ENCODE assay signal across 12 cellular contexts in the genomic region with DNA sequence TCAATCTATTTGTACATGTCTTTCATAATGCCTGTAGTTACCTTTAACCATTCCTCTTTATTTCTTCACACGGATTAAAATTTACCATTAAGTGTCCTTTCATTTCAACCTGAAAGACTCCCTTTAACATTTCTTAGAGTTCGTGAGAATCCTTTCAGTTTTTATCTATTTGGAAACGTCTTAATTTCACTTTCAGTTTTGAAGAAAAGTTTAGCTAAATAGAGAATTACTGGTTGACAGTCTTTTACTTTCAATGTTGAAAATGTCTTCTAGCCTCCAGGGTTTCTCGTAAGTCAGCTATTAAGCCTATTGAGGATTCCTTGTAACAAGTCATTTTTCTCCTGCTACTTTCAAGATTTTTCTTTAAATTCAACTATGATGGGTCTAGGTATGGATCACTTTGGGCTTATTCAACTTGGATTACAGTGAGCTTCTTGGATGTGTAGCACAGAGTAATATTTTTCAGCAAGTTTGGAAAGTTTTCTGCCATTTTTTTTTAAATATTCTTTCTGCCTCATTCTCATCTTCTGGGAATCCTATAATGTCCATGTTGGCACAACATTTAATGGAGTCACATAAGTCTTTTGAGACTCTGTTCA. TPM values are rescaled to one million over a fixed set of nuclear protein-coding genes. Genes with fewer than 3 reads are reported as not detected.
DNase-seq lines count a peak whose midpoint lies in the region; ATAC-seq and TF ChIP-seq lines count a peak whose summit lies in the region.
"Had no signal": no experiment of that assay in that cellular context is flagged by ENCODE, and none has a peak within 500 bp of the region (broad histone marks: within the 10 kb centered on the region; RNA-seq: fewer than 3 reads in every experiment).

No MANE protein-coding gene starts in this region.

- POLR2A ChIA-PET in activated CD8-positive, alpha-beta T cell treated with anti-CD3 and anti-CD28 coated beads, Interleukin-2, amount 10 ng/mL, durations not matched to agents 7 days and 5 days (lab: Charles Lee), result interaction anchor here (4.9 kb wide), 1 partner anchor 50 kb away, joined by 63 read pairs; the partner anchor contains the start of gene RFX3

- no peaks in the 10 kb centered on the region for H4K20me1 ChIP-seq in Karpas-422 (ENCODE audit: insufficient read depth, low read depth, low read length)

- H3K27ac Mint-ChIP-seq in activated T-cell treated with anti-CD3 and anti-CD28 coated beads, Interleukin-2, amount 50 U/mL, for 72 hours, result peak overlapping the region; percentile 99
- peak overlapping the region; percentile 92 for H3K27ac Mint-ChIP-seq in activated CD8-positive, alpha-beta T cell treated with anti-CD3 and anti-CD28 coated beads, Interleukin-2, amount 10 ng/mL, durations not matched to agents 7 days and 5 days

- H3K27ac ChIP-seq in spleen, result peak overlapping the region in 7 of 8 donors; percentile 47 to 72 (median 70)
- no peak overlapping the region for H3K27ac ChIP-seq in Karpas-422 (ENCODE audit: low read length)
- H3K27ac ChIP-seq: HL-60 had no signal

- H3K4me2 ChIP-seq in Karpas-422 (ENCODE audit: low read depth, low read length, poor library complexity, severe bottlenecking), result no peak overlapping the region

- H3K9me3 ChIP-seq in spleen, result peaks cover 0 to 20% (median 11%) of the 10 kb centered on the region in 8 donors
- H3K9me3 ChIP-seq in Karpas-422 (ENCODE audit: low read length), result peaks cover 15% of the 10 kb centered on the region

- CTCF ChIA-PET in activated CD8-positive, alpha-beta T cell treated with anti-CD3 and anti-CD28 coated beads, Interleukin-2, amount 10 ng/mL, durations not matched to agents 7 days and 5 days (lab: Charles Lee), result interaction anchor here (0.9 to 3.4 kb wide), 5 partner anchors 9 to 50 kb away, joined by 3 to 21 read pairs (median 4); partner anchors contain the start of gene RFX3

- peak; percentile 51 to 61 for ATAC-seq in activated T-cell treated with anti-CD3 and anti-CD28 coated beads, Interleukin-2, amount 50 U/mL, for 72 hours (replicated peaks in 1 of 2)
- peak; percentile 26 for ATAC-seq in HG03159 (IDR thresholded peaks at IDR 0.05; ENCODE audit: unreplicated experiment)
- ATAC-seq in activated CD8-positive, alpha-beta T cell treated with anti-CD3 and anti-CD28 coated beads, Interleukin-2, amount 10 ng/mL, durations not matched to agents 7 days and 5 days, result peak; percentile 59

- H3K9me2 ChIP-seq in Karpas-422 (replicated peaks; ENCODE audit: insufficient read depth, low read length), result no peaks in the 10 kb centered on the region

- no peak for DNase-seq in activated T-cell treated with anti-CD3 and anti-CD28 coated beads, Interleukin-2, amount 50 U/mL, for 72 hours
- DNase-seq in activated T-cell treated with anti-CD3 and anti-CD28 coated beads for 4 hours, result no peak
- no peak for DNase-seq in activated CD8-positive, alpha-beta T cell treated with anti-CD3 and anti-CD28 coated beads, Interleukin-2, amount 10 ng/mL, durations not matched to agents 7 days and 5 days
- DNase-seq in spleen, result no peak
- DNase-seq in Karpas-422, result no peak
- no peak for DNase-seq in COR-L47 (lab: John Stamatoyannopoulos, UW)
- no peak for DNase-seq in NCI-H2107 treated with DMSO at 0.1 percent for 48 hours (lab: John Stamatoyannopoulos, UW; ENCODE audit: unreplicated experiment)
- DNase-seq: HCEC 1CT, NCI-H146, stomach had no signal

- 32 to 62% (median 51%) methylated on average over 4 of the region's 4 CpGs for WGBS in spleen, 5 donors

- H3K4me3 ChIP-seq in spleen, result peak overlapping the region in 2 of 8 donors; percentile 17 to 40
- H3K4me3 ChIP-seq in Karpas-422 (ENCODE audit: low read length), result no peak overlapping the region
- H3K4me3 ChIP-seq: stomach had no signal

- H3K9ac ChIP-seq in Karpas-422 (ENCODE audit: low read length), result no peak overlapping the region

- no peak for TF ChIP-seq CTCF in spleen (IDR thresholded peaks at IDR 0.05 in 8 of 11, conservative IDR thresholded peaks at IDR 0.05 in 3 of 11)

- peak overlapping the region; percentile 77 to 99 for H3K4me3 Mint-ChIP-seq in activated T-cell treated with anti-CD3 and anti-CD28 coated beads, Interleukin-2, amount 50 U/mL, for 72 hours
- peak overlapping the region; percentile 78 for H3K4me3 Mint-ChIP-seq in activated CD8-positive, alpha-beta T cell treated with anti-CD3 and anti-CD28 coated beads, Interleukin-2, amount 10 ng/mL, durations not matched to agents 7 days and 5 days

- no peak for TF ChIP-seq POLR2A in spleen (IDR thresholded peaks at IDR 0.05)

- no peaks in the 10 kb centered on the region for H3K27me3 ChIP-seq in spleen (replicated peaks in 1 of 7)
- no peaks in the 10 kb centered on the region for H3K27me3 ChIP-seq in Karpas-422 (ENCODE audit: low read length)
- H3K27me3 ChIP-seq: stomach had no signal

- H3K4me1 ChIP-seq in spleen (peaks cover 0 to 78% (median 52%) of the 10 kb centered on the region in 6 donors), Karpas-422 (ENCODE audit: low read length) (peaks cover 24% of the 10 kb centered on the region)
- H3K4me1 ChIP-seq: stomach had no signal

- no peaks in the 10 kb centered on the region for H3K9me3 Mint-ChIP-seq in activated T-cell treated with anti-CD3 and anti-CD28 coated beads, Interleukin-2, amount 50 U/mL, for 72 hours
- H3K9me3 Mint-ChIP-seq in activated CD8-positive, alpha-beta T cell treated with anti-CD3 and anti-CD28 coated beads, Interleukin-2, amount 10 ng/mL, durations not matched to agents 7 days and 5 days (ENCODE audit: insufficient read depth), result peaks cover 7% of the 10 kb centered on the region

- H3K4me1 Mint-ChIP-seq in activated T-cell treated with anti-CD3 and anti-CD28 coated beads, Interleukin-2, amount 50 U/mL, for 72 hours (ENCODE audit: low read depth), result peaks cover 81% of the 10 kb centered on the region
- H3K4me1 Mint-ChIP-seq in activated CD8-positive, alpha-beta T cell treated with anti-CD3 and anti-CD28 coated beads, Interleukin-2, amount 10 ng/mL, durations not matched to agents 7 days and 5 days (ENCODE audit: low read depth), result peaks cover 67% of the 10 kb centered on the region

- H3K36me3 Mint-ChIP-seq in activated T-cell treated with anti-CD3 and anti-CD28 coated beads, Interleukin-2, amount 50 U/mL, for 72 hours (ENCODE audit: insufficient read depth in 2 of 2), result peaks cover 12 to 13% of the 10 kb centered on the region in 2 donors
- peaks cover 37% of the 10 kb centered on the region for H3K36me3 Mint-ChIP-seq in activated CD8-positive, alpha-beta T cell treated with anti-CD3 and anti-CD28 coated beads, Interleukin-2, amount 10 ng/mL, durations not matched to agents 7 days and 5 days (ENCODE audit: low read depth)

- H3K36me3 ChIP-seq in spleen (peaks cover 0 to 9% (median 0%) of the 10 kb centered on the region in 6 donors), Karpas-422 (ENCODE audit: insufficient read depth, low read length) (peaks cover 38% of the 10 kb centered on the region)

- intact Hi-C loops in spleen (cut with DNase I; ENCODE audit: low total_unique reads), result no loop called here

- H2AFZ ChIP-seq in Karpas-422 (ENCODE audit: low read length), result no peak overlapping the region

- H3K27me3 Mint-ChIP-seq in activated T-cell treated with anti-CD3 and anti-CD28 coated beads, Interleukin-2, amount 50 U/mL, for 72 hours (ENCODE audit: low read depth), result no peaks in the 10 kb centered on the region
- no peaks in the 10 kb centered on the region for H3K27me3 Mint-ChIP-seq in activated CD8-positive, alpha-beta T cell treated with anti-CD3 and anti-CD28 coated beads, Interleukin-2, amount 10 ng/mL, durations not matched to agents 7 days and 5 days (ENCODE audit: low read depth)

- peaks cover 34% of the 10 kb centered on the region for H3K79me2 ChIP-seq in Karpas-422 (ENCODE audit: low read length)

RNA-seq across cellular contexts. Expression of gene RFX3, which starts 48.5 kb away (rescaled TPM):
- 10 to 100 TPM; 20.1 to 20.2 TPM for total RNA-seq in activated T-cell treated with anti-CD3 and anti-CD28 coated beads, Interleukin-2, amount 50 U/mL, for 72 hours
- 1 to 10 TPM; 6.8 to 9.0 TPM for total RNA-seq in activated CD8-positive, alpha-beta T cell treated with anti-CD3 and anti-CD28 coated beads, Interleukin-2, amount 10 ng/mL, durations not matched to agents 7 days and 5 days
- total RNA-seq in spleen, result 10 to 100 TPM; 16.9 to 25.9 (median 22.3) TPM
- 1 to 10 TPM; 2.5 to 3.0 (median 2.7) TPM for polyA plus RNA-seq in spleen
- 24.3 and 31.2 TPM in 2 replicates for total RNA-seq in Karpas-422 (2014; rRNA removed; shearing (Covaris generic); ENCODE audit: low replicate concordance)
